ENCODE assay signal across 9 cellular contexts in the genomic region with DNA sequence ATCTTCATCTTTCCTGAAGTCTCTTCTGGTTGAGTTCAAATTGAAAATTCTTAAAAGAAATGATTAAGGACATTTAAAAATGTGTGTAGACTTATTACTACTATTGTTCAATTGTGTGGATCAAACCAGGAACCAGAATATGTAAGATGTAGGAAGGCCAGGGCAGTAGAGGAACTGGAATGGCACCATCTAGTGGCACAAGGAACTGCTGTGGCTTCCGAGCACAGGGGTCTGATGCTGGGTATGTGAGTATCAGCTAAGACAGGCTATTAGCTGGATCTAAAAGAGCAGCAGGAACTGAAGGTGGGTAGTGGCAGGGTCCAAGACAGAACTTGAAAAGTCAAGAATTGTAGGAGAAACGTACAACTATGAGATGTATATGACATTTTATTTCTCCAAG.
DNase-seq lines count a peak whose midpoint lies in the region; ATAC-seq, FAIRE-seq and TF ChIP-seq lines count a peak whose summit lies in the region.
"Had no signal": no experiment of that assay in that cellular context is flagged by ENCODE, and none has a peak within 500 bp of the region (broad histone marks: within the 10 kb centered on the region; RNA-seq: fewer than 3 reads in every experiment).

No MANE protein-coding gene starts in this region.

- H3K27ac Mint-ChIP-seq in chondrocyte (ENCODE audit: unreplicated experiment) (no peak overlapping the region), progenitor cell of endocrine pancreas (no peak overlapping the region)
- H3K27ac Mint-ChIP-seq: memory B cell had no signal

- ATAC-seq in HG02970 (IDR thresholded peaks at IDR 0.05; ENCODE audit: low FRiP score, unreplicated experiment), result no peak

- TF ChIP-seq POLR2A in H54 (IDR thresholded peaks at IDR 0.05; ENCODE audit: low read depth, low read length) (no peak), NB4 (IDR thresholded peaks at IDR 0.05; ENCODE audit: extremely low read depth, insufficient read length) (no peak)

- no peak overlapping the region for H3K4me3 Mint-ChIP-seq in chondrocyte (ENCODE audit: unreplicated experiment)
- no peak overlapping the region for H3K4me3 Mint-ChIP-seq in progenitor cell of endocrine pancreas (ENCODE audit: low read depth)
- H3K4me3 Mint-ChIP-seq: memory B cell had no signal

- H3K27me3 Mint-ChIP-seq in chondrocyte (ENCODE audit: low read depth), result no peaks in the 10 kb centered on the region
- no peaks in the 10 kb centered on the region for H3K27me3 Mint-ChIP-seq in progenitor cell of endocrine pancreas
- H3K27me3 Mint-ChIP-seq: memory B cell had no signal

- FAIRE-seq in H54 (lab: Jason Lieb, UNC), result peak; percentile 58

- H3K4me1 Mint-ChIP-seq in chondrocyte (ENCODE audit: low read depth), result no peaks in the 10 kb centered on the region
- H3K4me1 Mint-ChIP-seq in progenitor cell of endocrine pancreas (ENCODE audit: low read depth), result no peaks in the 10 kb centered on the region
- H3K4me1 Mint-ChIP-seq: memory B cell had no signal

- no peak for DNase-seq in GM12864 (ENCODE audit: low read depth)
- peak; percentile 1 for DNase-seq in H54 (ENCODE audit: insufficient read length, low spot score)
- peak; percentile 67 for DNase-seq in NB4 (ENCODE audit: low read depth)
- DNase-seq in chondrocyte (ENCODE audit: low spot score), result no peak
- no peak for DNase-seq in progenitor cell of endocrine pancreas (ENCODE audit: low spot score, unreplicated experiment)
- DNase-seq in stimulated activated CD4-positive, alpha-beta T cell treated with anti-CD3 and anti-CD28 coated beads, Interleukin-4, amount 100 ng/mL, for 24 hours, result no peak
- DNase-seq in effector CD4-positive, alpha-beta T cell, result no peak

- H3K9me3 Mint-ChIP-seq in chondrocyte (ENCODE audit: low read depth) (no peaks in the 10 kb centered on the region), progenitor cell of endocrine pancreas (ENCODE audit: low read depth) (no peaks in the 10 kb centered on the region)
- H3K9me3 Mint-ChIP-seq: memory B cell had no signal

- no peak overlapping the region for H3K4me3 ChIP-seq in GM12864 (ENCODE audit: low read depth, low read length)
- no peak overlapping the region for H3K4me3 ChIP-seq in NB4 (ENCODE audit: low read depth, low read length)

- no peaks in the 10 kb centered on the region for H3K36me3 Mint-ChIP-seq in chondrocyte (ENCODE audit: low read depth)
- no peaks in the 10 kb centered on the region for H3K36me3 Mint-ChIP-seq in progenitor cell of endocrine pancreas (ENCODE audit: insufficient read depth)
- H3K36me3 Mint-ChIP-seq: memory B cell had no signal

- TF ChIP-seq CTCF in GM12864 (IDR thresholded peaks at IDR 0.05; ENCODE audit: low read depth, low read length, missing control alignments) (peak; percentile 64), NB4 (IDR thresholded peaks at IDR 0.05; ENCODE audit: low read depth, low read length) (peak; percentile 85), chondrocyte (IDR thresholded peaks at IDR 0.05) (peak; percentile 61), progenitor cell of endocrine pancreas (IDR thresholded peaks at IDR 0.05; ENCODE audit: unreplicated experiment) (peak; percentile 47)

Comparison
In these comparisons a context has a peak if more than half of its experiments do, and no peak if none do; other contexts are left out.
1. DNase-seq: peak in H54 (single experiment) and NB4 (single experiment); none in GM12864 (single experiment), chondrocyte (single experiment), progenitor cell of endocrine pancreas (single experiment), stimulated activated CD4-positive, alpha-beta T cell treated with anti-CD3 and anti-CD28 coated beads, Interleukin-4, amount 100 ng/mL, for 24 hours (single experiment) and effector CD4-positive, alpha-beta T cell (single experiment).
2. Peak in every context shown above with its lines, with median percentiles within 50 percentile points of each other: CTCF ChIP-seq.